8 cellular contexts compared by ENCODE assay signal in the genomic region with DNA sequence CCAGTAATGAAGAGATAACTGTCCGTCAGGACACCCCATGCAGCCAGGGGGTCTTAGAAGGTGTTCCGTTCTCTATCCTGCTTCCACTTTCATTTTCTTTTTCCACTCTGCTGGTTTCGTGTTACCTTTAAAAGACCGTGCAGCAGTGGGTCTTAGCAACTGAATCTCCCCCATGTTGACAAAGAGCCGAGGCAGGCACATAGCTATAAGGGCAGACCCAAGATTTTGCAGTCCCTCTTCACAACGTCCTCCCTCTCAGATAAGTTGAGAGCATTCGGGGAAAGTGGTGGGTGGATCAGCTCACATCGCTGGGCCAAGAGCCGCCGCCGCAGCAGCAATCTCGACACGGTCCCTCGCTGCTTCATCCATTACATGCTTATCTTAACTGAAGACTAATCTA.
DNase-seq lines count a peak whose midpoint lies in the region; ATAC-seq, FAIRE-seq and TF ChIP-seq lines count a peak whose summit lies in the region.

No MANE protein-coding gene starts in this region.

- WGBS in adrenal gland, 4 donors = 26 to 49% (median 30%) methylated on average over 14 of the region's 14 CpGs

- H3K4me3 ChIP-seq in adrenal gland = peak overlapping the region in 3 of 4 donors; percentile 8 to 53 (median 9)
- peak overlapping the region; percentile 84 to 90 for H3K4me3 ChIP-seq in kidney (ENCODE audit: low read length in 2 of 2)

- no peak for FAIRE-seq in kidney (lab: Jason Lieb, UNC)

- H3K27ac ChIP-seq in adrenal gland (peak overlapping the region in 2 of 5 donors; percentile 31 to 33), kidney (ENCODE audit: low read depth in 2 of 2, low read length in 2 of 2) (peak overlapping the region in 1 of 2 donors; percentile 2)

- TF ChIP-seq POLR2A in adrenal gland (IDR thresholded peaks at IDR 0.05) = no peak

- H3K36me3 ChIP-seq in adrenal gland (replicated peaks in 1 of 2) (no peaks in the 10 kb centered on the region), kidney (ENCODE audit: control insufficient read depth in 1 of 2, insufficient read depth in 2 of 2, low read length in 2 of 2) (no peaks in the 10 kb centered on the region)

- H3K27me3 ChIP-seq in adrenal gland = no peaks in the 10 kb centered on the region

- H3K9ac ChIP-seq in kidney (ENCODE audit: low read length in 2 of 2) = peak overlapping the region; percentile 57 to 74

- H3K36me3 Mint-ChIP-seq in activated T-cell treated with anti-CD3 and anti-CD28 coated beads, Interleukin-2, amount 50 U/mL, for 24 hours (ENCODE audit: low read depth) = no peaks in the 10 kb centered on the region
- H3K36me3 Mint-ChIP-seq in stimulated activated naive B cell treated with anti-CD40 and anti-IgM and Interleukin-4, amounts not matched to agents 10 μg/mL and 1 μg/mL and 100 μg/mL, for 72 hours = no peaks in the 10 kb centered on the region

- peaks cover 4% of the 10 kb centered on the region for H3K27me3 Mint-ChIP-seq in activated T-cell treated with anti-CD3 and anti-CD28 coated beads, Interleukin-2, amount 50 U/mL, for 24 hours
- no peaks in the 10 kb centered on the region for H3K27me3 Mint-ChIP-seq in stimulated activated naive B cell treated with anti-CD40 and anti-IgM and Interleukin-4, amounts not matched to agents 10 μg/mL and 1 μg/mL and 100 μg/mL, for 72 hours

- peak overlapping the region; percentile 41 for H3K4me3 Mint-ChIP-seq in activated T-cell treated with anti-CD3 and anti-CD28 coated beads, Interleukin-2, amount 50 U/mL, for 24 hours
- peak overlapping the region; percentile 66 to 72 for H3K4me3 Mint-ChIP-seq in stimulated activated naive B cell treated with anti-CD40 and anti-IgM and Interleukin-4, amounts not matched to agents 10 μg/mL and 1 μg/mL and 100 μg/mL, for 72 hours

- H3K4me1 ChIP-seq in adrenal gland (replicated peaks in 1 of 2) = no peaks in the 10 kb centered on the region
- no peaks in the 10 kb centered on the region for H3K4me1 ChIP-seq in kidney (ENCODE audit: control insufficient read depth in 1 of 2, insufficient read depth in 1 of 2, low read depth in 1 of 2, low read length in 2 of 2)

- TF ChIP-seq CTCF in adrenal gland (IDR thresholded peaks at IDR 0.05) = no peak
- no peak for TF ChIP-seq CTCF in kidney (IDR thresholded peaks at IDR 0.05; ENCODE audit: borderline replicate concordance, extremely low read depth, insufficient read depth)

- ATAC-seq in stimulated activated naive B cell treated with anti-CD40 and anti-IgM and Interleukin-4, amounts not matched to agents 10 μg/mL and 1 μg/mL and 100 μg/mL, for 72 hours (replicated peaks) = peak; percentile 19 to 34
- no peak for ATAC-seq in GM21576 (IDR thresholded peaks at IDR 0.05; ENCODE audit: unreplicated experiment)

- H3K27ac Mint-ChIP-seq in activated T-cell treated with anti-CD3 and anti-CD28 coated beads, Interleukin-2, amount 50 U/mL, for 24 hours = no peak overlapping the region
- peak overlapping the region; percentile 33 for H3K27ac Mint-ChIP-seq in stimulated activated naive B cell treated with anti-CD40 and anti-IgM and Interleukin-4, amounts not matched to agents 10 μg/mL and 1 μg/mL and 100 μg/mL, for 72 hours

- DNase-seq in activated T-cell treated with anti-CD3 and anti-CD28 coated beads, Interleukin-2, amount 50 U/mL, for 24 hours = no peak
- no peak for DNase-seq in activated T-cell treated with anti-CD3 and anti-CD28 coated beads, Interleukin-2, amount 50 U/mL, for 1 hour
- peak in 5 of 7 donors; percentile 7 to 49 (median 13) for DNase-seq in adrenal gland
- DNase-seq in kidney = peak; percentile 60
- DNase-seq in stimulated activated naive B cell treated with anti-CD40 and anti-IgM and Interleukin-4, amounts not matched to agents 10 μg/mL and 1 μg/mL and 100 μg/mL, for 72 hours = no peak
- DNase-seq in stimulated activated CD4-positive, alpha-beta T cell treated with anti-CD3 and anti-CD28 coated beads, Interleukin-4, amount 100 ng/mL, for 4 hours = no peak
- no peak for DNase-seq in ecto neural progenitor cell (ENCODE audit: low spot score)

- H3K9me3 Mint-ChIP-seq in activated T-cell treated with anti-CD3 and anti-CD28 coated beads, Interleukin-2, amount 50 U/mL, for 24 hours = no peaks in the 10 kb centered on the region
- no peaks in the 10 kb centered on the region for H3K9me3 Mint-ChIP-seq in stimulated activated naive B cell treated with anti-CD40 and anti-IgM and Interleukin-4, amounts not matched to agents 10 μg/mL and 1 μg/mL and 100 μg/mL, for 72 hours

- H3K9me3 ChIP-seq in adrenal gland (replicated peaks in 1 of 3) (peaks cover 0 to 3% (median 0%) of the 10 kb centered on the region in 3 donors), kidney (ENCODE audit: control insufficient read depth in 1 of 2, low read length in 2 of 2) (no peaks in the 10 kb centered on the region)

- intact Hi-C loops in adrenal gland (cut with DNase I) = no loop called here
- intact Hi-C loops in kidney (cut with DNase I) = no loop called here

- no peaks in the 10 kb centered on the region for H3K4me1 Mint-ChIP-seq in activated T-cell treated with anti-CD3 and anti-CD28 coated beads, Interleukin-2, amount 50 U/mL, for 24 hours (ENCODE audit: low read depth)
- H3K4me1 Mint-ChIP-seq in stimulated activated naive B cell treated with anti-CD40 and anti-IgM and Interleukin-4, amounts not matched to agents 10 μg/mL and 1 μg/mL and 100 μg/mL, for 72 hours = peaks cover 2 to 14% of the 10 kb centered on the region in 2 donors

Comparison
In these comparisons a context has a peak if more than half of its experiments do, and no peak if none do; other contexts are left out.
1. DNase-seq: peak in adrenal gland (5 of 7) and kidney (single experiment); none in activated T-cell treated with anti-CD3 and anti-CD28 coated beads, Interleukin-2, amount 50 U/mL, for 24 hours (single experiment), activated T-cell treated with anti-CD3 and anti-CD28 coated beads, Interleukin-2, amount 50 U/mL, for 1 hour (single experiment), stimulated activated naive B cell treated with anti-CD40 and anti-IgM and Interleukin-4, amounts not matched to agents 10 μg/mL and 1 μg/mL and 100 μg/mL, for 72 hours (single experiment), stimulated activated CD4-positive, alpha-beta T cell treated with anti-CD3 and anti-CD28 coated beads, Interleukin-4, amount 100 ng/mL, for 4 hours (0 of 2) and ecto neural progenitor cell (single experiment).